Comparison of ENCODE assay signal across 32 cellular contexts in genomic region chr20:7022597-7022996, GRCh38.
"Had no signal": no experiment of that assay in that cellular context is flagged by ENCODE, and none has a peak within 500 bp of the region (broad histone marks: within the 10 kb centered on the region; RNA-seq: fewer than 3 reads in every experiment).

No MANE protein-coding gene starts in this region.

- H3K27me3 Mint-ChIP-seq: activated CD4-positive, alpha-beta memory T cell treated with anti-CD3 and anti-CD28 coated beads for 36 hours; activated CD4-positive, alpha-beta T cell treated with anti-CD3 and anti-CD28 coated beads for 36 hours; activated CD4-positive, alpha-beta T cell treated with anti-CD3 and anti-CD28 coated beads, Interleukin-2, amount 10 ng/mL, durations not matched to agents 24 days and 14 days; activated CD8-positive, alpha-beta memory T cell treated with anti-CD3 and anti-CD28 coated beads, Interleukin-2, amount 10 ng/mL, durations not matched to agents 7 days and 5 days; activated naive CD4-positive, alpha-beta T cell treated with anti-CD3 and anti-CD28 coated beads, Interleukin-2, amount 50 U/mL, for 24 hours; activated naive CD8-positive, alpha-beta T cell treated with anti-CD3 and anti-CD28 coated beads, Interleukin-2, amount 10 ng/mL, durations not matched to agents 7 days and 5 days; central memory CD8-positive, alpha-beta T cell; dendritic cell treated with granulocyte-macrophage colony-stimulating factor and Interleukin-4, amounts not matched to agents 40 ng/mL and 50 ng/mL, for 4 days; T-helper 17 cell had no signal

- H3K27ac ChIP-seq: brain microvascular endothelial cell, coronary artery, dorsolateral prefrontal cortex, esophagus muscularis mucosa, foreskin keratinocyte, gastrocnemius medialis, heart left ventricle had no signal

- H3K27me3 ChIP-seq: brain microvascular endothelial cell, dorsolateral prefrontal cortex, esophagus muscularis mucosa, foreskin keratinocyte, gastrocnemius medialis, heart left ventricle had no signal

- H3K36me3 Mint-ChIP-seq: activated CD4-positive, alpha-beta memory T cell treated with anti-CD3 and anti-CD28 coated beads for 36 hours; activated CD8-positive, alpha-beta memory T cell treated with anti-CD3 and anti-CD28 coated beads, Interleukin-2, amount 10 ng/mL, durations not matched to agents 7 days and 5 days; activated naive CD4-positive, alpha-beta T cell treated with anti-CD3 and anti-CD28 coated beads, Interleukin-2, amount 50 U/mL, for 24 hours; activated naive CD8-positive, alpha-beta T cell treated with anti-CD3 and anti-CD28 coated beads, Interleukin-2, amount 10 ng/mL, durations not matched to agents 7 days and 5 days had no signal

- H3K4me3 ChIP-seq: coronary artery, dorsolateral prefrontal cortex, esophagus muscularis mucosa, gastrocnemius medialis, heart left ventricle had no signal

- H3K4me1 ChIP-seq: esophagus muscularis mucosa, foreskin keratinocyte, gastrocnemius medialis, heart left ventricle had no signal

- H3K36me3 ChIP-seq: brain microvascular endothelial cell, esophagus muscularis mucosa, gastrocnemius medialis, heart left ventricle had no signal

- DNase-seq: activated CD4-positive, alpha-beta memory T cell treated with anti-CD3 and anti-CD28 coated beads for 36 hours; activated CD4-positive, alpha-beta T cell treated with anti-CD3 and anti-CD28 coated beads for 36 hours; activated CD4-positive, alpha-beta T cell treated with anti-CD3 and anti-CD28 coated beads, Interleukin-2, amount 10 ng/mL, durations not matched to agents 24 days and 14 days; activated CD4-positive, CD25-positive, alpha-beta regulatory T cell; activated CD4-positive, CD25-positive, alpha-beta regulatory T cell treated with anti-CD3 and anti-CD28 coated beads, Interleukin-2, amount 50 U/mL, for 72 hours; activated CD8-positive, alpha-beta memory T cell treated with anti-CD3 and anti-CD28 coated beads, Interleukin-2, amount 10 ng/mL, durations not matched to agents 7 days and 5 days; activated CD8-positive, alpha-beta memory T cell treated with anti-CD3 and anti-CD28 coated beads, Interleukin-2, amount 50 U/mL, for 4 hours; activated CD8-positive, alpha-beta T cell treated with anti-CD3 and anti-CD28 coated beads, Interleukin-2, amount 10 ng/mL, durations not matched to agents 7 days and 5 days; activated effector memory CD4-positive, alpha-beta T cell treated with anti-CD3 and anti-CD28 coated beads, Interleukin-2, amount 50 U/mL, for 16 hours; activated naive CD4-positive, alpha-beta T cell treated with anti-CD3 and anti-CD28 coated beads for 36 hours; activated naive CD8-positive, alpha-beta T cell treated with anti-CD3 and anti-CD28 coated beads, Interleukin-2, amount 10 ng/mL, durations not matched to agents 7 days and 5 days; activated T-cell treated with anti-CD3 and anti-CD28 coated beads, Interleukin-2, amount 50 U/mL, for 1 hour; activated T-cell treated with anti-CD3 and anti-CD28 coated beads, Interleukin-2, amount 50 U/mL, for 48 hours; amniotic stem cell; anterior cingulate cortex; brain microvascular endothelial cell; dorsolateral prefrontal cortex; effector memory CD4-positive, alpha-beta T cell; erythroblast; foreskin keratinocyte; gastrocnemius medialis; glutamatergic neuron; heart left ventricle; T-helper 17 cell had no signal

- H3K9me3 ChIP-seq: gastrocnemius medialis had no signal

- H3K4me3 Mint-ChIP-seq: activated CD4-positive, alpha-beta memory T cell treated with anti-CD3 and anti-CD28 coated beads for 36 hours; activated CD4-positive, alpha-beta T cell treated with anti-CD3 and anti-CD28 coated beads for 36 hours; activated CD4-positive, alpha-beta T cell treated with anti-CD3 and anti-CD28 coated beads, Interleukin-2, amount 10 ng/mL, durations not matched to agents 24 days and 14 days; activated CD8-positive, alpha-beta memory T cell treated with anti-CD3 and anti-CD28 coated beads, Interleukin-2, amount 10 ng/mL, durations not matched to agents 7 days and 5 days; activated CD8-positive, alpha-beta T cell treated with anti-CD3 and anti-CD28 coated beads, Interleukin-2, amount 10 ng/mL, durations not matched to agents 7 days and 5 days; activated naive CD4-positive, alpha-beta T cell treated with anti-CD3 and anti-CD28 coated beads for 36 hours; activated naive CD4-positive, alpha-beta T cell treated with anti-CD3 and anti-CD28 coated beads, Interleukin-2, amount 50 U/mL, for 24 hours; activated naive CD8-positive, alpha-beta T cell treated with anti-CD3 and anti-CD28 coated beads, Interleukin-2, amount 10 ng/mL, durations not matched to agents 7 days and 5 days; activated T-helper 1 cell treated with anti-CD3 and anti-CD28 coated beads, Interleukin-12 subunit alpha, Interleukin-12 subunit beta, Interleukin-2, Interleukin-4 antibody, amounts not matched to agents 30 ng/mL and 10 ng/mL and 1 ng/mL, durations not matched to agents 14 hours and 24 hours and 36 hours; central memory CD8-positive, alpha-beta T cell; dendritic cell treated with granulocyte-macrophage colony-stimulating factor and Interleukin-4, amounts not matched to agents 40 ng/mL and 50 ng/mL, for 4 days; T-helper 17 cell; T-helper 2 cell treated with Interferon-gamma antibody and Interleukin-4, amounts not matched to agents 5 μg/mL and 100 μg/mL, for 36 hours had no signal

- H3K27ac Mint-ChIP-seq: activated CD4-positive, alpha-beta memory T cell treated with anti-CD3 and anti-CD28 coated beads for 36 hours; activated CD4-positive, alpha-beta T cell treated with anti-CD3 and anti-CD28 coated beads for 36 hours; activated CD4-positive, alpha-beta T cell treated with anti-CD3 and anti-CD28 coated beads, Interleukin-2, amount 10 ng/mL, durations not matched to agents 24 days and 14 days; activated CD8-positive, alpha-beta memory T cell treated with anti-CD3 and anti-CD28 coated beads, Interleukin-2, amount 10 ng/mL, durations not matched to agents 7 days and 5 days; activated CD8-positive, alpha-beta T cell treated with anti-CD3 and anti-CD28 coated beads, Interleukin-2, amount 10 ng/mL, durations not matched to agents 7 days and 5 days; activated naive CD4-positive, alpha-beta T cell treated with anti-CD3 and anti-CD28 coated beads for 36 hours; activated naive CD4-positive, alpha-beta T cell treated with anti-CD3 and anti-CD28 coated beads, Interleukin-2, amount 50 U/mL, for 24 hours; activated naive CD8-positive, alpha-beta T cell treated with anti-CD3 and anti-CD28 coated beads, Interleukin-2, amount 10 ng/mL, durations not matched to agents 7 days and 5 days; activated T-helper 1 cell treated with anti-CD3 and anti-CD28 coated beads, Interleukin-12 subunit alpha, Interleukin-12 subunit beta, Interleukin-2, Interleukin-4 antibody, amounts not matched to agents 30 ng/mL and 10 ng/mL and 1 ng/mL, durations not matched to agents 14 hours and 24 hours and 36 hours; activated T-helper 2 cell treated with anti-CD3 and anti-CD28 coated beads, Interferon-gamma antibody, Interleukin-2, Interleukin-4, amounts not matched to agents 10 μg/mL and 5 μg/mL and 100 μg/mL, durations not matched to agents 14 hours and 24 hours and 36 hours; dendritic cell treated with granulocyte-macrophage colony-stimulating factor and Interleukin-4, amounts not matched to agents 40 ng/mL and 50 ng/mL, for 4 days; T-helper 17 cell; T-helper 2 cell treated with Interferon-gamma antibody and Interleukin-4, amounts not matched to agents 5 μg/mL and 100 μg/mL, for 36 hours had no signal

- ATAC-seq: activated CD4-positive, alpha-beta T cell treated with anti-CD3 and anti-CD28 coated beads for 36 hours; activated CD8-positive, alpha-beta memory T cell treated with anti-CD3 and anti-CD28 coated beads, Interleukin-2, amount 10 ng/mL, durations not matched to agents 7 days and 5 days; activated CD8-positive, alpha-beta T cell treated with anti-CD3 and anti-CD28 coated beads, Interleukin-2, amount 10 ng/mL, durations not matched to agents 7 days and 5 days; foreskin keratinocyte; gastrocnemius medialis; heart left ventricle; T-helper 17 cell had no signal

- H3K4me1 Mint-ChIP-seq: activated CD4-positive, alpha-beta T cell treated with anti-CD3 and anti-CD28 coated beads for 36 hours; activated CD4-positive, alpha-beta T cell treated with anti-CD3 and anti-CD28 coated beads, Interleukin-2, amount 10 ng/mL, durations not matched to agents 24 days and 14 days; activated CD8-positive, alpha-beta memory T cell treated with anti-CD3 and anti-CD28 coated beads, Interleukin-2, amount 10 ng/mL, durations not matched to agents 7 days and 5 days; activated naive CD4-positive, alpha-beta T cell treated with anti-CD3 and anti-CD28 coated beads, Interleukin-2, amount 50 U/mL, for 24 hours; activated naive CD8-positive, alpha-beta T cell treated with anti-CD3 and anti-CD28 coated beads, Interleukin-2, amount 10 ng/mL, durations not matched to agents 7 days and 5 days; central memory CD8-positive, alpha-beta T cell; T-helper 17 cell had no signal
